Comparison of ENCODE assay signal across 28 cellular contexts in genomic region chr7:34077168-34077567, GRCh38.
"Had no signal": no experiment of that assay in that cellular context is flagged by ENCODE, and none has a peak within 500 bp of the region (broad histone marks: within the 10 kb centered on the region; RNA-seq: fewer than 3 reads in every experiment).

No MANE protein-coding gene starts in this region.

- H3K9me3 ChIP-seq: left lung, lower lobe of right lung, neutrophil, ovary, sigmoid colon, spleen, tibial nerve, uterus had no signal

- H2AFZ ChIP-seq: neural progenitor cell had no signal

- H3K27me3 ChIP-seq: left lung, neural progenitor cell, neutrophil, ovary, sigmoid colon, spleen, tibial nerve, uterus had no signal

- ATAC-seq: left colon; left lung; lower lobe of right lung; natural killer cell; right cardiac atrium; stimulated activated effector memory CD8-positive, alpha-beta T cell treated with anti-CD3 and anti-CD28 coated beads, Interleukin-12 subunit alpha, Interleukin-12 subunit beta, amount 100 ng/mL, for 72 hours had no signal

- H3K36me3 Mint-ChIP-seq: mesothelial cell of epicardium; naive B cell; natural killer cell; neural progenitor cell; stimulated activated effector memory CD8-positive, alpha-beta T cell treated with anti-CD3 and anti-CD28 coated beads, Interleukin-12 subunit alpha, Interleukin-12 subunit beta, amount 100 ng/mL, for 72 hours had no signal

- H3K27me3 Mint-ChIP-seq: progenitor cell of endocrine pancreas, type B pancreatic cell had no signal

- DNase-seq: hippocampal formation; kidney; left colon; left lung; lower lobe of right lung; mammary epithelial cell; mesendoderm; naive B cell; natural killer cell; nephron progenitor cell; occipital lobe; ovary; right cardiac atrium; sigmoid colon; small intestine; spleen; stimulated activated CD4-positive, alpha-beta T cell treated with anti-CD3 and anti-CD28 coated beads, Interleukin-4, amount 100 ng/mL, for 24 hours; stimulated activated naive CD4-positive, alpha-beta T cell; substantia nigra; uterus had no signal

- H3K4me3 ChIP-seq: left lung, lower lobe of right lung, neural progenitor cell, ovary, sigmoid colon, spleen, tibial nerve, uterus had no signal

- H3K4me1 Mint-ChIP-seq: mesothelial cell of epicardium; naive B cell; natural killer cell; nephron progenitor cell; neural progenitor cell; stimulated activated effector memory CD8-positive, alpha-beta T cell treated with anti-CD3 and anti-CD28 coated beads, Interleukin-12 subunit alpha, Interleukin-12 subunit beta, amount 100 ng/mL, for 72 hours had no signal

- H3K4me3 Mint-ChIP-seq: mesothelial cell of epicardium; naive B cell; natural killer cell; nephron progenitor cell; neural progenitor cell; stimulated activated effector memory CD8-positive, alpha-beta T cell treated with anti-CD3 and anti-CD28 coated beads, Interleukin-12 subunit alpha, Interleukin-12 subunit beta, amount 100 ng/mL, for 72 hours; stimulated activated naive CD8-positive, alpha-beta T cell treated with anti-CD3 and anti-CD28 coated beads, Interleukin-15, Interleukin-2, amounts not matched to agents 100 ng/mL and 50 ng/mL, for 24 hours; type B pancreatic cell had no signal

- H3K27ac ChIP-seq: left lung, lower lobe of right lung, neural progenitor cell, neutrophil, ovary, sigmoid colon, spleen, tibial nerve, uterus had no signal

- H3K4me2 ChIP-seq: neural progenitor cell had no signal

- H3K4me1 ChIP-seq: left lung, lower lobe of right lung, neural progenitor cell, sigmoid colon, spleen, tibial nerve, uterus had no signal

- H3K36me3 ChIP-seq: left lung, lower lobe of right lung, neural progenitor cell, neutrophil, ovary, sigmoid colon, spleen, tibial nerve, uterus had no signal

- H3K27ac Mint-ChIP-seq: mesothelial cell of epicardium; naive B cell; natural killer cell; nephron progenitor cell; neural progenitor cell; progenitor cell of endocrine pancreas; stimulated activated effector memory CD8-positive, alpha-beta T cell treated with anti-CD3 and anti-CD28 coated beads, Interleukin-12 subunit alpha, Interleukin-12 subunit beta, amount 100 ng/mL, for 72 hours; stimulated activated naive CD8-positive, alpha-beta T cell treated with anti-CD3 and anti-CD28 coated beads, Interleukin-15, Interleukin-2, amounts not matched to agents 100 ng/mL and 50 ng/mL, for 24 hours; type B pancreatic cell had no signal

- H3K9ac ChIP-seq: neural progenitor cell had no signal

- H3K9me3 Mint-ChIP-seq: mesothelial cell of epicardium; natural killer cell; nephron progenitor cell; stimulated activated effector memory CD8-positive, alpha-beta T cell treated with anti-CD3 and anti-CD28 coated beads, Interleukin-12 subunit alpha, Interleukin-12 subunit beta, amount 100 ng/mL, for 72 hours; stimulated activated naive CD8-positive, alpha-beta T cell treated with anti-CD3 and anti-CD28 coated beads, Interleukin-15, Interleukin-2, amounts not matched to agents 100 ng/mL and 50 ng/mL, for 24 hours; type B pancreatic cell had no signal
